2 cellular contexts compared by ENCODE assay signal in the genomic region with DNA sequence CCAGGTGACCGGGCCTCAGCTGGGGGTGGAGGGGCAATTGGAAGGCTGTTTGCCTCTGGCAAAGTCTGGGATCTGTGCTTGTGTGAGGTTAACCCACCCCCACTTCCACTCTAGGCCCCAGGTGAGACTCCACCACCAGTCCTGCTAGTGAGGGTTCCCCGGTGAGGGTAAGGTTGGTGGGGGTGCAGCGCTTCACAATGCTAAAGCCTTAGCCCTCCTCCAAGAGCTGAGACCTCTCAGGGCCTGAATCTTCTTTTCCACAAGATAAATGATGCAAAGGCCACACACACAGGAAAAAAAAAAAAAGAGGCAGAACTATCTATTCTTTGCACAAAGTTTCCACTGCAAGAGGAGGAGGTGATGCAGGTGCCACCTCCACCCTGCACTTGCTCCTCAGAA.
A peak's percentile ranks its signal among the peaks of the same experiment; 100 is the strongest.
TF ChIP-seq lines count a peak whose summit lies in the region.

No MANE protein-coding gene starts in this region.

TF ChIP-seq in HEK293, 187 proteins besides CTCF, POLR2A, EP300 and RAD21:
- TF ChIP-seq REPIN1 (tag by site-specific recombination; IDR thresholded peaks at IDR 0.05; ENCODE audit: low read depth) (no peak), GLIS1 (tag by site-specific recombination; IDR thresholded peaks at IDR 0.05) (peak; percentile 68)

TF ChIP-seq in K562, 482 proteins besides CTCF, POLR2A, EP300 and RAD21:
- no peak for TF ChIP-seq ZNF324 (CRISPR knock-in tag; IDR thresholded peaks at IDR 0.05)
- TF ChIP-seq ZBED1 (IDR thresholded peaks at IDR 0.05), result no peak
- no peak for TF ChIP-seq ERF (CRISPR knock-in tag; IDR thresholded peaks at IDR 0.05)
- no peak for TF ChIP-seq SOX6 (IDR thresholded peaks at IDR 0.05)
- no peak for TF ChIP-seq CSDE1 (IDR thresholded peaks at IDR 0.05)
- TF ChIP-seq, protein P1, sequence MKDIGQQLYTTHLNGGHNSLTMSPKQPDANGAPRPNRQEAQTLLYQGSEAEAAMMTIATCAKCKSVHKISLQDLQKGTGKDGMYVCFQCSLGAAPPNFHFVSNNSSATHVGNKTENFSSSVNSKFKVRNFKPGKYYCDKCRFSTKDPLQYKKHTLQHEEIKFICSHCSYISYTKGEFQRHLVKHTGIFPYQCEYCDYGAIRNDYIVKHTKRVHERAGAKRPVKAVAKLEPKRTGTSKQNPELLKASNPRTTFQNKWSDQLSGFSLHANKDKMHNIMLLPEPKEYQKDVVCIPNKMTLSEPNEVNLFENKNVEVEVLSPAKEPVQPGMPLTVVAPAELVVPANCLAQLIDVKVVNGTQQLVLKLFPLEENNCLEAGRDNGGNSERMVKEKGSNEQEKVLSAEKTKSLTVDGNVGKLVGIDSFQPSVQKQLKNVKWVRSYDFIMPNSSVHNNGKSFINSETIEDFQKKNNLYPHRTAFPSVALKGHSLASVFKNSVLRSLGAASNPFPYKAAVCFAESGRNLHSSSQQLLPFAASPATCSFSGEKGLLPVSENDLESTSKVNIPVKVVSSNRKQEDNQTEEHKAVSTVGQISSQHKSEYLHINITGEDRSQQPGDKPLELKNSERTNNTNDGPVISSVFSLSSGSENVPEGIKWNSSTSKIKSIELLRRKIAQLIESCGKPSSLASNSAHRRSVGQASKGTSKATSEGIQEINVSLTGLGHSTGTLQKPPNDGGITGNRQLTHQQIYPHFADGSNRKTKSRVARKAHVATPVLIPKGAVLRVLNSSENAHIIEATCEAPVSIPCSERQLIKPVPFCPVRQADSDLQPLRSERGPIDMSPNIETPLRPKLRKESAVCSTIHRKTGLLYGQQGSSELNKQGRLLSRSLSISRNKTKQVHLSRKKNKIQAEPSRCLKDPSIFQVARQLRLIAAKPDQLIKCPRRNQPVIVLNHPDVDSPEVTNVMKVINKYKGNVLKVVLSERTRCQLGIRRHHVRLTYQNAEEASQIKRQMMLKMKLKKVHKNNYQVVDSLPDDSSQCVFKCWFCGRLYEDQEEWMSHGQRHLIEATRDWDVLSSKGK (CRISPR knock-in tag; IDR thresholded peaks at IDR 0.05), result no peak
- TF ChIP-seq CBFA2T2 (conservative IDR thresholded peaks at IDR 0.05), result no peak
- TF ChIP-seq SMC3 (conservative IDR thresholded peaks at IDR 0.05; ENCODE audit: insufficient read depth, low read depth, low read length), result no peak
- TF ChIP-seq EZH2 (IDR thresholded peaks at IDR 0.05; ENCODE audit: borderline replicate concordance, low read depth, low read length), result no peak
- no peak for TF ChIP-seq ZNF146 (CRISPR knock-in tag; IDR thresholded peaks at IDR 0.05; ENCODE audit: unreplicated experiment)
- TF ChIP-seq TARDBP (IDR thresholded peaks at IDR 0.05), result no peak
- no peak for TF ChIP-seq GTF2A2 (tag; IDR thresholded peaks at IDR 0.05)
- TF ChIP-seq KLF13 (tag; IDR thresholded peaks at IDR 0.05; ENCODE audit: borderline replicate concordance, low read depth), result no peak
- TF ChIP-seq, protein P2, sequence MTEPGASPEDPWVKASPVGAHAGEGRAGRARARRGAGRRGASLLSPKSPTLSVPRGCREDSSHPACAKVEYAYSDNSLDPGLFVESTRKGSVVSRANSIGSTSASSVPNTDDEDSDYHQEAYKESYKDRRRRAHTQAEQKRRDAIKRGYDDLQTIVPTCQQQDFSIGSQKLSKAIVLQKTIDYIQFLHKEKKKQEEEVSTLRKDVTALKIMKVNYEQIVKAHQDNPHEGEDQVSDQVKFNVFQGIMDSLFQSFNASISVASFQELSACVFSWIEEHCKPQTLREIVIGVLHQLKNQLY (CRISPR knock-in tag; conservative IDR thresholded peaks at IDR 0.05), result no peak
